In genomic region chr11:47111318-47111804, GRCh38 we compare ENCODE assay signal across 10 cellular contexts.
DNase-seq lines count a peak whose midpoint lies in the region; ATAC-seq lines count a peak whose summit lies in the region.
"Had no signal": no experiment of that assay in that cellular context is flagged by ENCODE, and none has a peak within 500 bp of the region (broad histone marks: within the 10 kb centered on the region; RNA-seq: fewer than 3 reads in every experiment).

No MANE protein-coding gene starts in this region.

- H3K9me3 ChIP-seq in BLaER1 (no peaks in the 10 kb centered on the region), mesenchymal stem cell (ENCODE audit: control insufficient read depth, low read length) (no peaks in the 10 kb centered on the region), aorta (ENCODE audit: control insufficient read depth, low read length) (no peaks in the 10 kb centered on the region)
- H3K9me3 ChIP-seq: A549 had no signal

- H3K18ac ChIP-seq in mesenchymal stem cell (ENCODE audit: low read depth in 1 of 2, low read length in 2 of 2), result no peak overlapping the region

- peak; percentile 65 for ATAC-seq in GM19397 (IDR thresholded peaks at IDR 0.05; ENCODE audit: unreplicated experiment)
- peak; percentile 86 for ATAC-seq in HG03095 (IDR thresholded peaks at IDR 0.05; ENCODE audit: unreplicated experiment)
- no peak for ATAC-seq in aorta (ENCODE audit: low FRiP score)
- no peak for ATAC-seq in naive thymus-derived CD8-positive, alpha-beta T cell
- ATAC-seq: A549 had no signal

- H3K9me3 Mint-ChIP-seq in naive thymus-derived CD8-positive, alpha-beta T cell, result peaks cover 0 to 4% (median 0%) of the 10 kb centered on the region in 9 donors

- H4K8ac ChIP-seq in mesenchymal stem cell (ENCODE audit: low read length), result no peak overlapping the region

- H3K27me3 ChIP-seq in BLaER1 (no peaks in the 10 kb centered on the region), mesenchymal stem cell (ENCODE audit: control insufficient read depth in 1 of 2, insufficient read depth in 1 of 2, low read length in 2 of 2) (no peaks in the 10 kb centered on the region), aorta (ENCODE audit: control insufficient read depth in 1 of 2, insufficient read depth in 2 of 2, low read length in 1 of 2) (no peaks in the 10 kb centered on the region)

- POLR2A ChIA-PET in naive thymus-derived CD8-positive, alpha-beta T cell (lab: Charles Lee), result interaction anchor here (0.6 kb wide), 1 partner anchor 224 kb away, joined by 3 read pairs; no protein-coding TSS in a partner anchor

- DNase-seq in NCI-H345 (lab: John Stamatoyannopoulos, UW) (peak; percentile 98), mesenchymal stem cell (no peak), aorta (no peak), amniotic stem cell (lab: John Stamatoyannopoulos, UW) (no peak)
- no peak for DNase-seq in naive thymus-derived CD8-positive, alpha-beta T cell
- DNase-seq: T1000 had no signal

- H4K91ac ChIP-seq in mesenchymal stem cell (ENCODE audit: low read length), result no peak overlapping the region

- no peak overlapping the region for H2BK12ac ChIP-seq in mesenchymal stem cell (ENCODE audit: low read length in 2 of 2)

- no peak overlapping the region for H3K27ac ChIP-seq in BLaER1
- no peak overlapping the region for H3K27ac ChIP-seq in mesenchymal stem cell (ENCODE audit: low read length, poor library complexity, severe bottlenecking)
- no peak overlapping the region for H3K27ac ChIP-seq in aorta (ENCODE audit: low read depth in 1 of 2, low read length in 2 of 2)
- H3K27ac ChIP-seq: A549 had no signal

- H3K79me1 ChIP-seq in mesenchymal stem cell (replicated peaks; ENCODE audit: low read length, poor library complexity, severe bottlenecking), result peaks cover 2% of the 10 kb centered on the region

- no peak overlapping the region for H2AK5ac ChIP-seq in mesenchymal stem cell (ENCODE audit: low read length, severe bottlenecking)

- H2BK15ac ChIP-seq in mesenchymal stem cell (ENCODE audit: low read depth, poor library complexity, severe bottlenecking), result no peak overlapping the region

- 99% methylated on average over 8 of the region's 8 CpGs for WGBS in mesenchymal stem cell
- 95 to 96% methylated on average over 8 of the region's 8 CpGs for WGBS in aorta, 2 donors

- H3K27me3 Mint-ChIP-seq in naive thymus-derived CD8-positive, alpha-beta T cell, result no peaks in the 10 kb centered on the region

- no peaks in the 10 kb centered on the region for H3K36me3 ChIP-seq in BLaER1
- H3K36me3 ChIP-seq in mesenchymal stem cell (ENCODE audit: control insufficient read depth in 1 of 2, insufficient read depth in 2 of 2, low read depth in 1 of 2, low read length in 2 of 2), result no peaks in the 10 kb centered on the region
- H3K36me3 ChIP-seq in aorta (ENCODE audit: control insufficient read depth in 1 of 2, insufficient read depth in 2 of 2, low read length in 1 of 2), result no peaks in the 10 kb centered on the region

- no peak overlapping the region for H3K4me3 Mint-ChIP-seq in naive thymus-derived CD8-positive, alpha-beta T cell

- H2AFZ ChIP-seq in mesenchymal stem cell (ENCODE audit: low read depth, low read length), result no peak overlapping the region

- H3K23ac ChIP-seq in mesenchymal stem cell (ENCODE audit: low read length in 2 of 2), result no peak overlapping the region

- H3K4ac ChIP-seq in mesenchymal stem cell (ENCODE audit: low read depth in 1 of 2, low read length in 2 of 2), result no peak overlapping the region

- peak overlapping the region; percentile 81 for H3K4me2 ChIP-seq in BLaER1
- no peak overlapping the region for H3K4me2 ChIP-seq in mesenchymal stem cell (ENCODE audit: low read length, poor library complexity, severe bottlenecking)
- H3K4me2 ChIP-seq: A549 had no signal

- intact Hi-C loops in aorta (cut with DNase I), result no loop called here

- H4K20me1 ChIP-seq in BLaER1, result no peaks in the 10 kb centered on the region

- no peaks in the 10 kb centered on the region for H3K36me3 Mint-ChIP-seq in naive thymus-derived CD8-positive, alpha-beta T cell

- no peak overlapping the region for H3K27ac Mint-ChIP-seq in naive thymus-derived CD8-positive, alpha-beta T cell

- H3K9ac ChIP-seq in BLaER1, result no peak overlapping the region
- H3K9ac ChIP-seq in mesenchymal stem cell (ENCODE audit: low read length), result no peak overlapping the region

- peaks cover 0 to 7% (median 2%) of the 10 kb centered on the region in 4 donors for H3K4me1 Mint-ChIP-seq in naive thymus-derived CD8-positive, alpha-beta T cell

- H3K4me1 ChIP-seq in BLaER1, result peaks cover 64% of the 10 kb centered on the region
- H3K4me1 ChIP-seq in mesenchymal stem cell (ENCODE audit: control insufficient read depth, insufficient read depth, low read depth, low read length), result no peaks in the 10 kb centered on the region
- no peaks in the 10 kb centered on the region for H3K4me1 ChIP-seq in aorta (ENCODE audit: control insufficient read depth in 1 of 2, insufficient read depth in 2 of 2, low read length in 2 of 2)
- H3K4me1 ChIP-seq: A549 had no signal

- H3K4me3 ChIP-seq in BLaER1 (no peak overlapping the region), mesenchymal stem cell (ENCODE audit: insufficient read depth in 1 of 2, low read depth in 1 of 2, low read length in 2 of 2) (no peak overlapping the region), aorta (ENCODE audit: low read length in 2 of 2) (no peak overlapping the region)
- H3K4me3 ChIP-seq: A549 had no signal

- no peak overlapping the region for H2BK120ac ChIP-seq in mesenchymal stem cell (ENCODE audit: low read depth, low read length)

- H2BK5ac ChIP-seq in mesenchymal stem cell (ENCODE audit: low read depth, low read length, poor library complexity, severe bottlenecking), result no peak overlapping the region

- no peak overlapping the region for H3K14ac ChIP-seq in mesenchymal stem cell (ENCODE audit: low read length in 2 of 2)

Comparison
In these comparisons a context has a peak if more than half of its experiments do, and no peak if none do; other contexts are left out.
1. ATAC-seq: peak in GM19397 (single experiment) and HG03095 (single experiment); none in aorta (single experiment) and naive thymus-derived CD8-positive, alpha-beta T cell (0 of 2).